Comparison of ENCODE assay signal across 1 cellular context in genomic region chr5:127699416-127699815, GRCh38.
TF ChIP-seq lines count a peak whose summit lies in the region.

No MANE protein-coding gene starts in this region.

TF ChIP-seq in IMR-90, 13 proteins besides CTCF, POLR2A, EP300 and RAD21:
- TF ChIP-seq ELK1 (IDR thresholded peaks at IDR 0.05; ENCODE audit: borderline replicate concordance, low read depth, low read length): no peak
- TF ChIP-seq CHD1 (IDR thresholded peaks at IDR 0.05; ENCODE audit: low read depth, low read length): no peak
- TF ChIP-seq MAFK (IDR thresholded peaks at IDR 0.05; ENCODE audit: low read depth, low read length): no peak
- TF ChIP-seq SMC3 (IDR thresholded peaks at IDR 0.05; ENCODE audit: low read depth, low read length): no peak
- no peak for TF ChIP-seq RCOR1 (IDR thresholded peaks at IDR 0.05; ENCODE audit: insufficient replicate concordance, low read length)
- no peak for TF ChIP-seq FOS (IDR thresholded peaks at IDR 0.05; ENCODE audit: low read depth, low read length)
- no peak for TF ChIP-seq NFE2L2 (IDR thresholded peaks at IDR 0.05; ENCODE audit: low read depth, low read length)
- TF ChIP-seq USF2 (IDR thresholded peaks at IDR 0.05; ENCODE audit: low read depth, low read length): no peak
- no peak for TF ChIP-seq MAZ (IDR thresholded peaks at IDR 0.05; ENCODE audit: borderline replicate concordance, low read depth, low read length)
- no peak for TF ChIP-seq RFX5 (IDR thresholded peaks at IDR 0.05; ENCODE audit: low read depth, low read length)
- TF ChIP-seq MXI1 (IDR thresholded peaks at IDR 0.05; ENCODE audit: borderline replicate concordance, low read depth, low read length): no peak
- no peak for TF ChIP-seq CEBPB (IDR thresholded peaks at IDR 0.05; ENCODE audit: low read depth, low read length)
- no peak for TF ChIP-seq BHLHE40 (IDR thresholded peaks at IDR 0.05; ENCODE audit: low read depth, low read length)
